In genomic region chr3:65635661-65636060, GRCh38 we compare ENCODE assay signal across 24 cellular contexts.
"Had no signal": no experiment of that assay in that cellular context is flagged by ENCODE, and none has a peak within 500 bp of the region (broad histone marks: within the 10 kb centered on the region; RNA-seq: fewer than 3 reads in every experiment).

No MANE protein-coding gene starts in this region.

- H3K36me3 Mint-ChIP-seq: activated CD4-positive, alpha-beta memory T cell treated with anti-CD3 and anti-CD28 coated beads for 36 hours; T-cell had no signal

- ATAC-seq: activated naive CD4-positive, alpha-beta T cell treated with anti-CD3 and anti-CD28 coated beads, Interleukin-2, amount 50 U/mL, for 72 hours; activated naive CD8-positive, alpha-beta T cell treated with anti-CD3 and anti-CD28 coated beads, Interleukin-2, amount 50 U/mL, for 24 hours; activated T-cell treated with anti-CD3 and anti-CD28 coated beads, Interleukin-2, amount 50 U/mL, for 4 hours; Panc1; Right ventricle myocardium inferior; T-cell had no signal

- H3K27me3 Mint-ChIP-seq: activated CD4-positive, alpha-beta memory T cell treated with anti-CD3 and anti-CD28 coated beads for 36 hours; activated CD4-positive, alpha-beta T cell treated with anti-CD3 and anti-CD28 coated beads, Interleukin-2, amount 10 ng/mL, durations not matched to agents 7 days and 5 days; activated naive CD8-positive, alpha-beta T cell treated with anti-CD3 and anti-CD28 coated beads, Interleukin-2, amount 50 U/mL, for 24 hours had no signal

- H3K4me3 Mint-ChIP-seq: activated CD4-positive, alpha-beta memory T cell treated with anti-CD3 and anti-CD28 coated beads for 36 hours; activated CD4-positive, alpha-beta T cell treated with anti-CD3 and anti-CD28 coated beads, Interleukin-2, amount 10 ng/mL, durations not matched to agents 7 days and 5 days; activated naive CD8-positive, alpha-beta T cell treated with anti-CD3 and anti-CD28 coated beads, Interleukin-2, amount 50 U/mL, for 24 hours; activated T-cell treated with anti-CD3 and anti-CD28 coated beads, Interleukin-2, amount 50 U/mL, for 4 hours; T-cell had no signal

- DNase-seq: activated CD4-positive, alpha-beta memory T cell treated with anti-CD3 and anti-CD28 coated beads for 36 hours; activated CD4-positive, alpha-beta T cell treated with anti-CD3 and anti-CD28 coated beads, Interleukin-2, amount 10 ng/mL, durations not matched to agents 7 days and 5 days; activated CD4-positive, CD25-positive, alpha-beta regulatory T cell; activated CD8-positive, alpha-beta memory T cell treated with anti-CD3 and anti-CD28 coated beads for 24 hours; activated effector memory CD4-positive, alpha-beta T cell treated with anti-CD3 and anti-CD28 coated beads, Interleukin-2, amount 50 U/mL, for 16 hours; activated naive CD4-positive, alpha-beta T cell treated with Interleukin-2 at 50 U/mL for 16 hours; activated naive CD8-positive, alpha-beta T cell treated with anti-CD3 and anti-CD28 coated beads, Interleukin-2, amount 50 U/mL, for 24 hours; activated T-cell treated with anti-CD3 and anti-CD28 coated beads, Interleukin-2, amount 50 U/mL, for 4 hours; amygdala; brain microvascular endothelial cell; Kasumi-1; NCI-H1436 treated with DMSO at 0.1 percent for 48 hours; NCI-H187; NCI-H226; NCI-H526; NK-92 treated with Interleukin-12 subunit alpha and Interleukin-12 subunit beta, amount 100 ng/mL, for 24 hours; OCI-M1; RPMI8226; T-cell; T-helper 2 cell; T1000 had no signal

- H3K4me1 Mint-ChIP-seq: activated CD4-positive, alpha-beta T cell treated with anti-CD3 and anti-CD28 coated beads, Interleukin-2, amount 10 ng/mL, durations not matched to agents 7 days and 5 days; activated naive CD8-positive, alpha-beta T cell treated with anti-CD3 and anti-CD28 coated beads, Interleukin-2, amount 50 U/mL, for 24 hours; T-cell had no signal

- H3K27ac Mint-ChIP-seq: activated CD4-positive, alpha-beta memory T cell treated with anti-CD3 and anti-CD28 coated beads for 36 hours; activated CD4-positive, alpha-beta T cell treated with anti-CD3 and anti-CD28 coated beads, Interleukin-2, amount 10 ng/mL, durations not matched to agents 7 days and 5 days; activated naive CD4-positive, alpha-beta T cell treated with anti-CD3 and anti-CD28 coated beads, Interleukin-2, amount 50 U/mL, for 72 hours; activated naive CD8-positive, alpha-beta T cell treated with anti-CD3 and anti-CD28 coated beads, Interleukin-2, amount 50 U/mL, for 24 hours; T-cell had no signal
